Comparison of ENCODE assay signal across 1 cellular context in the genomic region with DNA sequence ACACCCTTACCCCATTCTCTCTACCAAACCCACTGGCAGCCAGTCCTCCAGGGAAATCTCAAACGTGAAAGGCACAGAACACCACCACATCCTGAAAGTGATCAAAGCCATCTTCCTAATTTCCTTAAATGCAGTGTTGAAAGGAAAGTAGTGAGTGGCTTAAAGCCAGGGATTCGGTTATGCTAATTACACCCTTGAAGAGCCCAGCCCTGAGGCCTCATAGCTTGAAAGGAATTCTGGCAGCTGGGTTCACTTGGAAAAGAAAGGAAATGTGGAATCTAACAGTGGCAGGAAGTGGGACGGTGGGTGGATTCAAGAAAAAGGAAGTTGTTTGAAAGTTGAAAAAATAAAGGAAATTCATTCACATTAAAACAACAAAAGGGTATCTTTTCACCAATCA.
TF ChIP-seq lines count a peak whose summit lies in the region.

No MANE protein-coding gene starts in this region.

TF ChIP-seq in H1, 55 proteins besides CTCF, POLR2A, EP300 and RAD21:
- TF ChIP-seq BACH1 (IDR thresholded peaks at IDR 0.05; ENCODE audit: low read length) (0 out of 2 replicates have a peak, but pooled peaks have one; percentile 26), NANOG (IDR thresholded peaks at IDR 0.05; ENCODE audit: insufficient read depth, low read depth, low read length, poor library complexity, severe bottlenecking) (peak; percentile 77), TEAD4 (IDR thresholded peaks at IDR 0.05; ENCODE audit: low read depth, low read length) (peak; percentile 21; the same call in 1 of the 2 replicates), HDAC2 (IDR thresholded peaks at IDR 0.05; ENCODE audit: borderline replicate concordance in 1 of 2, low read depth in 2 of 2, low read length in 2 of 2) (0 out of 4 replicates have a peak, but pooled peaks of 1 of the 2 experiments have one; percentile 31), SP1 (IDR thresholded peaks at IDR 0.05; ENCODE audit: low read depth, low read length) (peak; percentile 12; the same call in 1 of the 2 replicates), EGR1 (IDR thresholded peaks at IDR 0.05; ENCODE audit: borderline replicate concordance, low read depth, low read length) (0 out of 2 replicates have a peak, but pooled peaks have one; percentile 60), CBX8 (IDR thresholded peaks at IDR 0.05; ENCODE audit: borderline replicate concordance, low read depth, low read length) (no peak), TCF12 (IDR thresholded peaks at IDR 0.05; ENCODE audit: low read depth, low read length) (no peak)
TF ChIP-seq in H1: peak in this region for 6.
